ENCODE assay signal across 22 cellular contexts in genomic region chr11:105206633-105207032, GRCh38.
"Had no signal": no experiment of that assay in that cellular context is flagged by ENCODE, and none has a peak within 500 bp of the region (broad histone marks: within the 10 kb centered on the region; RNA-seq: fewer than 3 reads in every experiment).

No MANE protein-coding gene starts in this region.

- H3K4me3 ChIP-seq: Peyer's patch, SJCRH30 had no signal

- ATAC-seq: activated T-cell treated with anti-CD3 and anti-CD28 coated beads, Interleukin-2, amount 50 U/mL, for 4 hours; activated T-helper 17 cell treated with anti-CD3 and anti-CD28 coated beads, Interleukin-2, amount 50 U/mL, for 72 hours had no signal

- H3K9me3 ChIP-seq: Peyer's patch, SJCRH30, SK-N-SH had no signal

- H3K9ac ChIP-seq: SK-N-SH had no signal

- H3K4me1 ChIP-seq: SJCRH30 had no signal

- DNase-seq: activated CD4-positive, alpha-beta memory T cell treated with anti-CD3 and anti-CD28 coated beads for 36 hours; activated CD4-positive, alpha-beta T cell treated with anti-CD3 and anti-CD28 coated beads, Interleukin-2, amount 10 ng/mL, durations not matched to agents 7 days and 5 days; activated CD4-positive, CD25-positive, alpha-beta regulatory T cell; activated CD8-positive, alpha-beta memory T cell treated with anti-CD3 and anti-CD28 coated beads for 24 hours; activated gamma-delta T cell; activated naive CD4-positive, alpha-beta T cell treated with anti-CD3 and anti-CD28 coated beads for 36 hours; activated T-cell treated with anti-CD3 and anti-CD28 coated beads, Interleukin-2, amount 50 U/mL, for 4 hours; caudate nucleus; Kasumi-1; NCI-H1105 treated with DMSO at 0.1 percent for 48 hours; NCI-H1436 treated with DMSO at 0.1 percent for 48 hours; NCI-H187 treated with DMSO at 0.1 percent for 48 hours; NCI-H2081 treated with DMSO at 0.1 percent for 48 hours; NCI-H446 treated with DMSO at 0.1 percent for 48 hours; NCI-H526 treated with DMSO at 0.1 percent for 48 hours; NCI-H82; Peyer's patch; Right ventricle myocardium superior; SJCRH30; SK-N-SH; T-helper 1 cell had no signal

- H3K27me3 ChIP-seq: Peyer's patch, SJCRH30 had no signal

- H3K36me3 ChIP-seq: Peyer's patch, SJCRH30 had no signal
